Comparison of ENCODE assay signal across 25 cellular contexts in the genomic region with DNA sequence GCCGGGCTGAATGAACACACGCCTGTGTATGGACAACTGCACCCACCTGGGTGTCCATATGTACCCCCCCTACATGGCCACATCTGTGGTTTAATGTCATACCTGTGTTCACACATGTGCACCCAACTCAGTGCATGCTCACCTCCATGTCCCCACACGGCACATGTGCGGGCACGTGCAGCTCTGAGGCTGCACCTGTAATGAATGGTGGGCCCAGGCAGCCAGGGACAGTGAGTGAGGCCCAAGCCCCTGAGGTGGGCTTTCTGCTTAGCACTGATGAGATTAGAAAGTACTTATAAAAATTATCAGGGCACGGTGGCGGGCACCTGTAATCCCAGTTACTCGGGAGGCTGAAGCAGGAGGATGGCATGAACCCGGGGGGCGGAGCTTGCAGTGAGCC. TPM values are rescaled to one million over a fixed set of nuclear protein-coding genes. Genes with fewer than 3 reads are reported as not detected.
"Had no signal": no experiment of that assay in that cellular context is flagged by ENCODE, and none has a peak within 500 bp of the region (broad histone marks: within the 10 kb centered on the region; RNA-seq: fewer than 3 reads in every experiment).

No MANE protein-coding gene starts in this region.

- DNase-seq: activated CD4-positive, alpha-beta memory T cell treated with anti-CD3 and anti-CD28 coated beads for 36 hours; activated CD4-positive, alpha-beta T cell treated with anti-CD3 and anti-CD28 coated beads, Interleukin-2, amount 10 ng/mL, durations not matched to agents 7 days and 5 days; activated CD4-positive, CD25-positive, alpha-beta regulatory T cell; activated gamma-delta T cell treated with Interleukin-2 at 50 U/mL for 16 hours; activated naive CD4-positive, alpha-beta T cell treated with anti-CD3 and anti-CD28 coated beads, Interleukin-2, amount 10 ng/mL, durations not matched to agents 7 days and 5 days; activated naive CD8-positive, alpha-beta T cell treated with anti-CD3 and anti-CD28 coated beads for 36 hours; activated T-cell treated with anti-CD3 and anti-CD28 coated beads, Interleukin-2, amount 50 U/mL, for 24 hours; brain microvascular endothelial cell; Kasumi-1; KBM-7; NCI-H1105 treated with DMSO at 0.1 percent for 48 hours; NCI-H1436 treated with DMSO at 0.1 percent for 48 hours; NCI-H187; NCI-H2081; NCI-H446; NCI-H524; Right ventricle myocardium superior; SJCRH30; T-helper 1 cell had no signal

- H3K4me2 ChIP-seq: SK-N-SH had no signal

- H3K27ac ChIP-seq: brain microvascular endothelial cell, cardiac muscle cell, Peyer's patch, RWPE1, SJCRH30, VCaP had no signal

- H3K27me3 ChIP-seq: brain microvascular endothelial cell, cardiac muscle cell, Peyer's patch had no signal

- H3K4me3 ChIP-seq: cardiac muscle cell, Peyer's patch, SJCRH30 had no signal

- H3K9ac ChIP-seq: SK-N-SH had no signal

- H3K4me1 ChIP-seq: Peyer's patch, SJCRH30 had no signal

- H3K9me3 ChIP-seq: Peyer's patch, SJCRH30, SK-N-SH had no signal

- H3K36me3 ChIP-seq: brain microvascular endothelial cell, cardiac muscle cell, Peyer's patch, SJCRH30 had no signal

RNA-seq across cellular contexts. Expression of a gene that starts 42.5 kb away (rescaled TPM):
- total RNA-seq: activated CD4-positive, alpha-beta memory T cell treated with anti-CD3 and anti-CD28 coated beads for 36 hours; activated CD8-positive, alpha-beta memory T cell treated with anti-CD3 and anti-CD28 coated beads for 36 hours; SJCRH30 had no signal
- polyA plus RNA-seq: SK-N-SH had no signal
